In the genomic region with DNA sequence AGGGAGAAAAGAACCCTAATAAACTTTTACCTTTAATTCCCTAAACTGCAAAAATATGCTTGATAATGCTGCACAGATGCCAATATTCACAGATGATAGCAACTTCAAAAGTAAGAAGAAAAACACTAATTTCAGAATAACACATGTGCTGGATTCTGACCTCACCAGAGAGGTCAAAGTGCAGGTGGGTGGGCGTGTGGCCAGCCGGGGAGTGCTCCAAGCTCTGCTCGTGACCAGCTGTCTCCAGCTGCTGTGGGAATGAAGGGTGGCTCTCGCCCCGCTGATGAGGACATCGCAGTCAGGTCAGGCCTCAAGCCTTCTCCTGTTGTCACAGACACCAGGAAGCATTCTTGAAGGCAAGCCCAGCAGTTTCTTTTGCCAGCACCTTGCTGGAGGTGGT, we compare ENCODE assay signal across 21 cellular contexts. TPM values are rescaled to one million over a fixed set of nuclear protein-coding genes. Genes with fewer than 3 reads are reported as not detected.
DNase-seq lines count a peak whose midpoint lies in the region; ATAC-seq, FAIRE-seq and TF ChIP-seq lines count a peak whose summit lies in the region.
"Had no signal": no experiment of that assay in that cellular context is flagged by ENCODE, and none has a peak within 500 bp of the region (broad histone marks: within the 10 kb centered on the region; RNA-seq: fewer than 3 reads in every experiment).

No MANE protein-coding gene starts in this region.

- H3K9me3 Mint-ChIP-seq in stimulated activated naive CD8-positive, alpha-beta T cell treated with anti-CD3 and anti-CD28 coated beads, Interleukin-15, amount 100 ng/mL, for 72 hours, result peaks cover 13 to 19% of the 10 kb centered on the region in 2 donors

- intact Hi-C loops in pancreas (cut with DNase I), result no loop called here

- DNase-seq in LNCaP clone FGC (ENCODE audit: low read depth) (peak; percentile 14), astrocyte of the cerebellum (ENCODE audit: low read depth) (peak; percentile 8), iPS-NIHi7 (ENCODE audit: extremely low spot score) (peak; percentile 8), pancreas (peak in 5 of 6 donors; percentile 47 to 82 (median 65)), SHP77 treated with DMSO at 0.1 percent for 48 hours (lab: John Stamatoyannopoulos, UW) (no peak), 8988T (no peak)
- no peak for DNase-seq in stimulated activated naive CD8-positive, alpha-beta T cell treated with anti-CD3 and anti-CD28 coated beads, Interleukin-15, amount 100 ng/mL, for 72 hours
- DNase-seq: activated CD4-positive, alpha-beta T cell treated with anti-CD3 and anti-CD28 coated beads for 48 hours; activated naive CD4-positive, alpha-beta T cell treated with anti-CD3 and anti-CD28 coated beads, Interleukin-2, amount 50 U/mL, for 16 hours; activated T-cell treated with anti-CD3 and anti-CD28 coated beads, Interleukin-2, amount 50 U/mL, for 1 hour; dorsolateral prefrontal cortex; GF-D8; naive thymus-derived CD8-positive, alpha-beta T cell; NCI-H1417; NK-92 treated with Interleukin-12 subunit alpha and Interleukin-12 subunit beta, amount 100 ng/mL, for 24 hours; SHP77; stimulated activated CD4-positive, alpha-beta T cell treated with anti-CD3 and anti-CD28 coated beads, Interleukin-1b, Interleukin-23, amount 100 ng/mL, for 48 hours; substantia nigra had no signal

- in situ Hi-C loops in astrocyte of the cerebellum (cut with HindIII; ENCODE audit: low sequenced_read_pairs), result no loop called here

- WGBS in pancreas, 2 donors, result 8 to 10% methylated on average over 6 of the region's 6 CpGs

- H3K27me3 Mint-ChIP-seq in stimulated activated naive CD8-positive, alpha-beta T cell treated with anti-CD3 and anti-CD28 coated beads, Interleukin-15, amount 100 ng/mL, for 72 hours, result no peaks in the 10 kb centered on the region
- H3K27me3 Mint-ChIP-seq: naive thymus-derived CD8-positive, alpha-beta T cell had no signal

- no peak overlapping the region for H3K27ac Mint-ChIP-seq in stimulated activated naive CD8-positive, alpha-beta T cell treated with anti-CD3 and anti-CD28 coated beads, Interleukin-15, amount 100 ng/mL, for 72 hours
- H3K27ac Mint-ChIP-seq: brain had no signal

- no peak overlapping the region for H3K4me3 Mint-ChIP-seq in stimulated activated naive CD8-positive, alpha-beta T cell treated with anti-CD3 and anti-CD28 coated beads, Interleukin-15, amount 100 ng/mL, for 72 hours
- H3K4me3 Mint-ChIP-seq: brain; naive thymus-derived CD8-positive, alpha-beta T cell had no signal

- H3K4me1 ChIP-seq in pancreas, result peaks cover 4 to 9% (median 7%) of the 10 kb centered on the region in 3 donors

- no peak overlapping the region for H3K4me3 ChIP-seq in LNCaP clone FGC (ENCODE audit: low read depth, low read length)
- no peak overlapping the region for H3K4me3 ChIP-seq in astrocyte of the cerebellum (ENCODE audit: low read depth, low read length)
- H3K4me3 ChIP-seq in pancreas, result no peak overlapping the region
- H3K4me3 ChIP-seq: dorsolateral prefrontal cortex had no signal

- H3K36me3 ChIP-seq in pancreas, result no peaks in the 10 kb centered on the region

- no peaks in the 10 kb centered on the region for H3K4me1 Mint-ChIP-seq in stimulated activated naive CD8-positive, alpha-beta T cell treated with anti-CD3 and anti-CD28 coated beads, Interleukin-15, amount 100 ng/mL, for 72 hours

- no peaks in the 10 kb centered on the region for H3K9me3 ChIP-seq in pancreas

- H3K27ac ChIP-seq in pancreas, result no peak overlapping the region
- H3K27ac ChIP-seq: dorsolateral prefrontal cortex had no signal

- no peak for TF ChIP-seq CTCF in LNCaP clone FGC (IDR thresholded peaks at IDR 0.05; ENCODE audit: control insufficient read depth, extremely low read depth, insufficient read depth)
- no peak for TF ChIP-seq CTCF in astrocyte of the cerebellum (IDR thresholded peaks at IDR 0.05; ENCODE audit: low read depth, low read length, missing control alignments)
- no peak for TF ChIP-seq CTCF in pancreas (IDR thresholded peaks at IDR 0.05)

- H3K27me3 ChIP-seq in pancreas, result no peaks in the 10 kb centered on the region
- H3K27me3 ChIP-seq: dorsolateral prefrontal cortex had no signal

- ATAC-seq in pancreas (peak; percentile 82 to 87 (median 85)), HG03432 (IDR thresholded peaks at IDR 0.05; ENCODE audit: unreplicated experiment) (no peak)
- no peak for ATAC-seq in stimulated activated naive CD8-positive, alpha-beta T cell treated with anti-CD3 and anti-CD28 coated beads, Interleukin-15, amount 100 ng/mL, for 72 hours
- ATAC-seq: naive thymus-derived CD8-positive, alpha-beta T cell had no signal

- FAIRE-seq in pancreas (lab: Jason Lieb, UNC), result no peak
- FAIRE-seq: GM12892 had no signal

RNA-seq across cellular contexts. Expression of a gene that starts 57.1 kb away (rescaled TPM):
- 10 to 100 TPM in 5 of 6 donors, 1 to 10 TPM in 1; 6.9 to 16.4 (median 12.4) TPM for total RNA-seq in pancreas
- polyA plus RNA-seq in pancreas, result 10 to 100 TPM in 1 of 2 donors, 1 to 10 TPM in 1; 4.2 to 10.6 TPM

Comparison
In these comparisons a context has a peak if more than half of its experiments do, and no peak if none do; other contexts are left out.
1. DNase-seq: peak in LNCaP clone FGC (single experiment), astrocyte of the cerebellum (single experiment), iPS-NIHi7 (single experiment) and pancreas (5 of 6); none in SHP77 treated with DMSO at 0.1 percent for 48 hours (single experiment), stimulated activated naive CD8-positive, alpha-beta T cell treated with anti-CD3 and anti-CD28 coated beads, Interleukin-15, amount 100 ng/mL, for 72 hours (0 of 2) and 8988T (single experiment).
2. ATAC-seq: peak in pancreas (4 of 4); none in HG03432 (single experiment) and stimulated activated naive CD8-positive, alpha-beta T cell treated with anti-CD3 and anti-CD28 coated beads, Interleukin-15, amount 100 ng/mL, for 72 hours (single experiment).